8 cellular contexts compared by ENCODE assay signal in the genomic region with DNA sequence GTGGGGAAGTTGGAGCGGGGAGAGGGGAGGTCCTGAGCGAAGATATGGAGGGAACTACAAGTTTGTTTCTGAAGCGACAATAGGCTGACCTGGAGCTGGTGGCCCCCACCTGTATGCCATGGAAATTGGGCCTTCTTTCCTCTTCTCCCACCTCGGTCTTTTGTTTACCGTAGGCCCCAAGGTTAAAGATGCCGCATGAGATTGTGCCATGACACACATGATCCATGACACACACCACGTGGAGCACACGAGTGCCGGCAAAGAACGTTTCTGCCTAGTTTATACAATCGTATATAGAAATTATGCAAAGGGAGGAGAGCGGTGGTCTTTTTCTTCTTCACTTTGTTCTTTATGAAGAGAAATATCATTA. TPM values are rescaled to one million over a fixed set of nuclear protein-coding genes. Genes with fewer than 3 reads are reported as not detected.
A peak's percentile ranks its signal among the peaks of the same experiment; 100 is the strongest.
DNase-seq lines count a peak whose midpoint lies in the region; ATAC-seq and TF ChIP-seq lines count a peak whose summit lies in the region.

No MANE protein-coding gene starts in this region.

- intact Hi-C loops in esophagus muscularis mucosa (cut with DNase I), result loop anchor here (5.0 kb wide), 1 partner anchor 57 kb away; a partner anchor contains a TSS

- H3K27ac ChIP-seq in WERI-Rb-1 (peak overlapping the region; percentile 91), esophagus muscularis mucosa (replicated peaks in 1 of 4) (peak overlapping the region; percentile 73 to 84 (median 79)), neutrophil (peak overlapping the region; percentile 87)

- peak; percentile 41 for ATAC-seq in activated CD8-positive, alpha-beta memory T cell treated with anti-CD3 and anti-CD28 coated beads, Interleukin-2, amount 10 ng/mL, durations not matched to agents 7 days and 5 days
- ATAC-seq in HG03064 (IDR thresholded peaks at IDR 0.05; ENCODE audit: low read depth, unreplicated experiment), result peak; percentile 16

- H3K4me1 Mint-ChIP-seq in activated CD8-positive, alpha-beta memory T cell treated with anti-CD3 and anti-CD28 coated beads, Interleukin-2, amount 10 ng/mL, durations not matched to agents 7 days and 5 days, result peaks cover 55% of the 10 kb centered on the region

- H3K4me1 ChIP-seq in esophagus muscularis mucosa, result peaks cover 15 to 30% (median 28%) of the 10 kb centered on the region in 4 donors
- H3K4me1 ChIP-seq in neutrophil (ENCODE audit: control insufficient read depth in 1 of 2, insufficient read depth in 1 of 2, low read depth in 1 of 2, low read length in 1 of 2), result peaks cover 52 to 65% of the 10 kb centered on the region in 2 experiments

- no peaks in the 10 kb centered on the region for H3K9me3 ChIP-seq in WERI-Rb-1 (ENCODE audit: severe bottlenecking)
- no peaks in the 10 kb centered on the region for H3K9me3 ChIP-seq in esophagus muscularis mucosa
- no peaks in the 10 kb centered on the region for H3K9me3 ChIP-seq in neutrophil

- TF ChIP-seq EP300 in esophagus muscularis mucosa (IDR thresholded peaks at IDR 0.05), result no peak

- H3K4me3 ChIP-seq in WERI-Rb-1 (ENCODE audit: low read depth, low read length) (peak overlapping the region; percentile 90), esophagus muscularis mucosa (peak overlapping the region; percentile 70 to 97 (median 80)), neutrophil (ENCODE audit: low read depth in 1 of 2, low read length in 1 of 2) (peak overlapping the region; percentile 84 to 87)

- CTCF ChIA-PET in activated CD8-positive, alpha-beta memory T cell treated with anti-CD3 and anti-CD28 coated beads, Interleukin-2, amount 10 ng/mL, durations not matched to agents 7 days and 5 days (lab: Charles Lee), result interaction anchor here (1.4 kb wide), 1 partner anchor 54 kb away, joined by 4 read pairs; a partner anchor contains a TSS

- peaks cover 29% of the 10 kb centered on the region for H3K36me3 Mint-ChIP-seq in activated CD8-positive, alpha-beta memory T cell treated with anti-CD3 and anti-CD28 coated beads, Interleukin-2, amount 10 ng/mL, durations not matched to agents 7 days and 5 days

- TF ChIP-seq CTCF in WERI-Rb-1 (IDR thresholded peaks at IDR 0.05; ENCODE audit: low read depth, low read length), result no peak
- no peak for TF ChIP-seq CTCF in esophagus muscularis mucosa (IDR thresholded peaks at IDR 0.05)
- no peak for TF ChIP-seq CTCF in neutrophil (IDR thresholded peaks at IDR 0.05)

- 2% methylated on average over 12 of the region's 12 CpGs for WGBS in esophagus muscularis mucosa

- no peak for TF ChIP-seq POLR2A in esophagus muscularis mucosa (IDR thresholded peaks at IDR 0.05; ENCODE audit: low read depth)

- H3K27ac Mint-ChIP-seq in activated CD8-positive, alpha-beta memory T cell treated with anti-CD3 and anti-CD28 coated beads, Interleukin-2, amount 10 ng/mL, durations not matched to agents 7 days and 5 days, result peak overlapping the region; percentile 85

- H3K27me3 ChIP-seq in WERI-Rb-1 (ENCODE audit: insufficient read depth, low read depth, severe bottlenecking) (no peaks in the 10 kb centered on the region), esophagus muscularis mucosa (no peaks in the 10 kb centered on the region), neutrophil (peaks cover 28% of the 10 kb centered on the region)

- H3K4me3 Mint-ChIP-seq in activated CD8-positive, alpha-beta memory T cell treated with anti-CD3 and anti-CD28 coated beads, Interleukin-2, amount 10 ng/mL, durations not matched to agents 7 days and 5 days, result peak overlapping the region; percentile 90

- H3K36me3 ChIP-seq in WERI-Rb-1 (peaks cover 36% of the 10 kb centered on the region), esophagus muscularis mucosa (peaks cover 0 to 21% (median 9%) of the 10 kb centered on the region in 4 donors), neutrophil (peaks cover 6% of the 10 kb centered on the region)

- peak; percentile 50 for DNase-seq in activated CD8-positive, alpha-beta memory T cell treated with anti-CD3 and anti-CD28 coated beads, Interleukin-2, amount 10 ng/mL, durations not matched to agents 7 days and 5 days
- DNase-seq in activated CD8-positive, alpha-beta memory T cell treated with anti-CD3 and anti-CD28 coated beads, Interleukin-2, amount 50 U/mL, for 48 hours, result no peak
- DNase-seq in WERI-Rb-1 (no peak), esophagus muscularis mucosa (ENCODE audit: extremely low spot score) (no peak), NCI-H1417 treated with DMSO at 0.1 percent for 48 hours (lab: John Stamatoyannopoulos, UW) (no peak), SIG-M5 treated with dmso at 0.1 percent for 504 hours (lab: John Stamatoyannopoulos, UW; ENCODE audit: unreplicated experiment) (no peak)

- H3K9me3 Mint-ChIP-seq in activated CD8-positive, alpha-beta memory T cell treated with anti-CD3 and anti-CD28 coated beads, Interleukin-2, amount 10 ng/mL, durations not matched to agents 7 days and 5 days (ENCODE audit: low read depth), result peaks cover 4% of the 10 kb centered on the region

- H3K27me3 Mint-ChIP-seq in activated CD8-positive, alpha-beta memory T cell treated with anti-CD3 and anti-CD28 coated beads, Interleukin-2, amount 10 ng/mL, durations not matched to agents 7 days and 5 days, result no peaks in the 10 kb centered on the region

RNA-seq across cellular contexts. Expression of a gene that starts 0.4 kb away (rescaled TPM):
- total RNA-seq in activated CD8-positive, alpha-beta memory T cell treated with anti-CD3 and anti-CD28 coated beads, Interleukin-2, amount 10 ng/mL, durations not matched to agents 7 days and 5 days, result 10 to 100 TPM; 50.1 to 68.3 TPM
- total RNA-seq in esophagus muscularis mucosa, result 10 to 100 TPM; 15.4 to 34.8 (median 26.3) TPM

RNA-seq across cellular contexts. Expression of a gene that starts 45.9 kb away (rescaled TPM):
- total RNA-seq in activated CD8-positive, alpha-beta memory T cell treated with anti-CD3 and anti-CD28 coated beads, Interleukin-2, amount 10 ng/mL, durations not matched to agents 7 days and 5 days, result under 1 TPM; 0.33 to 0.35 TPM
- under 1 TPM; under 0.01 to 0.29 (median 0.18) TPM for total RNA-seq in esophagus muscularis mucosa

RNA-seq across cellular contexts. Expression of a gene that starts 54.7 kb away (rescaled TPM):
- total RNA-seq in activated CD8-positive, alpha-beta memory T cell treated with anti-CD3 and anti-CD28 coated beads, Interleukin-2, amount 10 ng/mL, durations not matched to agents 7 days and 5 days, result 10 to 100 TPM; 31.9 to 33.9 TPM
- total RNA-seq in esophagus muscularis mucosa, result 10 to 100 TPM; 32.4 to 45.4 (median 34.7) TPM
